In genomic region chr11:124195419-124195734, GRCh38 we compare ENCODE assay signal across 22 cellular contexts. TPM values are rescaled to one million over a fixed set of nuclear protein-coding genes. Genes with fewer than 3 reads are reported as not detected.
"Had no signal": no experiment of that assay in that cellular context is flagged by ENCODE, and none has a peak within 500 bp of the region (broad histone marks: within the 10 kb centered on the region; RNA-seq: fewer than 3 reads in every experiment).

No MANE protein-coding gene starts in this region.

- H3K4me2 ChIP-seq: hepatocyte had no signal

- DNase-seq: effector CD8-positive, alpha-beta T cell; kidney; left ventricle myocardium inferior; lower lobe of right lung; midbrain; ovary; sigmoid colon; substantia nigra had no signal

- H3K4me3 ChIP-seq: hepatocyte, left ventricle myocardium inferior, lower lobe of right lung, ovary, right atrium auricular region, sigmoid colon, skin epidermis, stomach, transverse colon had no signal

- H3K36me3 ChIP-seq: left ventricle myocardium inferior, lower lobe of right lung, ovary, right atrium auricular region, sigmoid colon, stomach, thoracic aorta, transverse colon had no signal

- H3K79me2 ChIP-seq: hepatocyte had no signal

- H3K36me3 Mint-ChIP-seq: memory B cell; stimulated activated naive B cell treated with anti-CD40 and anti-IgM and Interleukin-4, amounts not matched to agents 10 μg/mL and 1 μg/mL and 100 μg/mL, for 72 hours had no signal

- H3K4me1 ChIP-seq: left ventricle myocardium inferior, lower lobe of right lung, right atrium auricular region, stomach had no signal

- H3K4me3 Mint-ChIP-seq: memory B cell; stimulated activated naive B cell treated with anti-CD40 and anti-IgM and Interleukin-4, amounts not matched to agents 10 μg/mL and 1 μg/mL and 100 μg/mL, for 72 hours had no signal

- H3K27ac Mint-ChIP-seq: memory B cell; stimulated activated naive B cell treated with anti-CD40 and anti-IgM and Interleukin-4, amounts not matched to agents 10 μg/mL and 1 μg/mL and 100 μg/mL, for 72 hours had no signal

- H2AFZ ChIP-seq: hepatocyte had no signal

- H3K9me3 Mint-ChIP-seq: memory B cell had no signal

- H3K9me3 ChIP-seq: left ventricle myocardium inferior, lower lobe of right lung, ovary, right atrium auricular region, sigmoid colon, stomach, thoracic aorta, transverse colon had no signal

- H3K27me3 ChIP-seq: hepatocyte, ovary, right atrium auricular region, sigmoid colon, stomach, transverse colon had no signal

- H3K27ac ChIP-seq: hepatocyte, left ventricle myocardium inferior, ovary, right atrium auricular region, stomach had no signal

RNA-seq across cellular contexts. Expression of gene OR10D3, which starts 12.2 kb away (rescaled TPM):
- total RNA-seq: dermis microvascular lymphatic vessel endothelial cell, kidney, left cardiac atrium, left ventricle myocardium inferior, lower lobe of right lung, ovary, posterior vena cava, right atrium auricular region, sigmoid colon, stomach, thoracic aorta, transverse colon, ureter had no signal
- polyA plus RNA-seq: esophagus, hepatocyte, neural cell, ovary, sigmoid colon, stomach had no signal

RNA-seq across cellular contexts. Expression of gene OR8G1, which starts 45.5 kb away (rescaled TPM):
- total RNA-seq: hepatocyte, kidney, left cardiac atrium, left ventricle myocardium inferior, lower lobe of right lung, ovary, posterior vena cava, right atrium auricular region, sigmoid colon, stomach, thoracic aorta, ureter had no signal
- polyA plus RNA-seq: esophagus, hepatocyte, neural cell, ovary, sigmoid colon, stomach had no signal
